Comparison of ENCODE assay signal across 1 cellular context in genomic region chr17:74758846-74759163, GRCh38.
TF ChIP-seq lines count a peak whose summit lies in the region.

No MANE protein-coding gene starts in this region.

TF ChIP-seq in WTC11, 78 proteins besides CTCF, POLR2A, EP300 and RAD21 (continued from another document):
- no peak for TF ChIP-seq STAT6 (CRISPR knock-in tag; conservative IDR thresholded peaks at IDR 0.05; ENCODE audit: low read depth)
